ENCODE assay signal across 8 cellular contexts in the genomic region with DNA sequence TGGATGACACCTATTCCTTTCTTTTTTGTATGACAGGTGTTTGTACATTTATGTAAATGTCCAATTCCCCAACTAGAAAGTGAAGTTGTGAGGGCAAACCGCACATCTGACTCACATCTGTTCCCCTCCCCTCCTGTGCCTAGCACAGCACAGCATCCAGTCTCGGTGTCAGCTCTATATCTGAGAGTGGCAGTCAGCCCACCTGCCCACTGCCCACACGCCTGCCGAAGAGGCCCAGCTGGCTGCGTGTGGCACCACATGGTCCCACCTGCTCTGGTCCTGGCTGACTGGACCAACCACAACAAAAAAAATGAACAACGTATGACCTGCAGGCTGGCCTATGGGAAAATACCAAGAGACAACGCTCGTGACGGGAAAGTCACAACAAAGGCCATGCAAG.
DNase-seq lines count a peak whose midpoint lies in the region; ATAC-seq and TF ChIP-seq lines count a peak whose summit lies in the region.
"Had no signal": no experiment of that assay in that cellular context is flagged by ENCODE, and none has a peak within 500 bp of the region (broad histone marks: within the 10 kb centered on the region; RNA-seq: fewer than 3 reads in every experiment).

No MANE protein-coding gene starts in this region.

- DNase-seq in ovary, result peak in 1 of 5 donors; percentile 33
- DNase-seq in posterior cingulate gyrus, result no peak
- no peak for DNase-seq in NCI-H2227 (lab: John Stamatoyannopoulos, UW; ENCODE audit: unreplicated experiment)
- no peak for DNase-seq in NCI-H1930 (lab: John Stamatoyannopoulos, UW)
- DNase-seq: activated CD4-positive, alpha-beta T cell treated with anti-CD3 and anti-CD28 coated beads for 1 hour had no signal

- TF ChIP-seq CTCF in ovary (IDR thresholded peaks at IDR 0.05), result no peak

- no peaks in the 10 kb centered on the region for H3K36me3 ChIP-seq in ovary

- peak overlapping the region; percentile 16 to 86 for H3K27ac ChIP-seq in ovary

- H3K27me3 ChIP-seq in ovary, result no peaks in the 10 kb centered on the region

- TF ChIP-seq EP300 in ovary (IDR thresholded peaks at IDR 0.05), result no peak

- H3K4me3 ChIP-seq in ovary, result no peak overlapping the region

- no peaks in the 10 kb centered on the region for H3K9me3 ChIP-seq in ovary

- intact Hi-C loops in ovary (cut with DNase I) (loop anchor here in 1 of 4 donors (10.0 kb wide), 1 partner anchor 53 kb away; no protein-coding TSS in a partner anchor), posterior cingulate gyrus (cut with DNase I) (no loop called here)

- no peak for TF ChIP-seq POLR2A in ovary (IDR thresholded peaks at IDR 0.05)

- ATAC-seq in GM18873 (IDR thresholded peaks at IDR 0.05; ENCODE audit: low FRiP score, unreplicated experiment) (peak; percentile 95), GM21717 (IDR thresholded peaks at IDR 0.05; ENCODE audit: unreplicated experiment) (peak; percentile 96), HG03575 (IDR thresholded peaks at IDR 0.05; ENCODE audit: extremely low read depth, insufficient number of reproducible peaks, low FRiP score, unreplicated experiment) (peak; percentile 57)

- peaks cover 34% of the 10 kb centered on the region for H3K4me1 ChIP-seq in ovary (ENCODE audit: insufficient read depth)

- 66 to 83% (median 79%) methylated on average over 9 of the region's 9 CpGs for WGBS in ovary, 3 donors
